Comparison of ENCODE assay signal across 22 cellular contexts in genomic region chr2:15764683-15765011, GRCh38.
A peak's percentile ranks its signal among the peaks of the same experiment; 100 is the strongest.
DNase-seq lines count a peak whose midpoint lies in the region; ATAC-seq and TF ChIP-seq lines count a peak whose summit lies in the region.
"Had no signal": no experiment of that assay in that cellular context is flagged by ENCODE, and none has a peak within 500 bp of the region (broad histone marks: within the 10 kb centered on the region; RNA-seq: fewer than 3 reads in every experiment).

No MANE protein-coding gene starts in this region.

- no peak for ATAC-seq in HG02798 (IDR thresholded peaks at IDR 0.05; ENCODE audit: poor library complexity, unreplicated experiment)
- ATAC-seq in GM18517 (IDR thresholded peaks at IDR 0.05; ENCODE audit: unreplicated experiment), result no peak
- no peak for ATAC-seq in GM18498 (IDR thresholded peaks at IDR 0.05; ENCODE audit: unreplicated experiment)
- ATAC-seq: A549; CD8-positive, alpha-beta T cell; GM12878 had no signal

- peak overlapping the region; percentile 52 for H3K27ac ChIP-seq in C4-2B
- H3K27ac ChIP-seq: A549; BLaER1 treated with 17β-estradiol and CSF1 and Interleukin-3, amounts not matched to agents 10 nM and 100 nM had no signal

- no peak for TF ChIP-seq CTCF in C4-2B (conservative IDR thresholded peaks at IDR 0.05)

- peak; percentile 94 for DNase-seq in SK-N-DZ (ENCODE audit: low spot score)
- DNase-seq in islet precursor cell, result peak; percentile 37
- peak; percentile 64 for DNase-seq in posterior vena cava (ENCODE audit: low spot score)
- DNase-seq: 8988T; ACHN; AML-193; BE2C; Caco-2; CD4-positive, CD25-positive, alpha-beta regulatory T cell; CD8-positive, alpha-beta T cell; DMS153; DND-41; GDM1; GOT3; HFFc6 had no signal

- intact Hi-C loops in posterior vena cava (cut with DNase I), result no loop called here

Comparison
In these comparisons a context has a peak if more than half of its experiments do, and no peak if none do; other contexts are left out.
1. DNase-seq: peak in every context shown above with its lines; median percentile 94 in SK-N-DZ; 64 in posterior vena cava; 37 in islet precursor cell.